8 cellular contexts compared by ENCODE assay signal in genomic region chr13:112931028-112931934, GRCh38. TPM values are rescaled to one million over a fixed set of nuclear protein-coding genes. Genes with fewer than 3 reads are reported as not detected.
A peak's percentile ranks its signal among the peaks of the same experiment; 100 is the strongest.
DNase-seq lines count a peak whose midpoint lies in the region; TF ChIP-seq lines count a peak whose summit lies in the region.

No MANE protein-coding gene starts in this region.

- peak; percentile 64 for TF ChIP-seq CTCF in HFFc6 (IDR thresholded peaks at IDR 0.05)
- TF ChIP-seq CTCF in colonic mucosa (IDR thresholded peaks at IDR 0.05), result peak; percentile 53
- peak in 2 of 7 experiments; percentile 18 to 43 for TF ChIP-seq CTCF in stomach (IDR thresholded peaks at IDR 0.05)

- H3K4me1 Mint-ChIP-seq in HFFc6 (ENCODE audit: low read depth), result peaks cover 13% of the 10 kb centered on the region
- H3K4me1 Mint-ChIP-seq in CD4-positive, alpha-beta memory T cell, result peaks cover 0 to 11% (median under 1%) of the 10 kb centered on the region in 4 donors

- 0 out of 2 replicates have a peak, but pooled peaks cover 6% of the 10 kb centered on the region for H3K9me3 Mint-ChIP-seq in HFFc6
- H3K9me3 Mint-ChIP-seq in CD4-positive, alpha-beta memory T cell, result peaks cover 0 to 5% (median 0%) of the 10 kb centered on the region in 8 donors

- no peak overlapping the region for H3K4me3 Mint-ChIP-seq in HFFc6
- H3K4me3 Mint-ChIP-seq in CD4-positive, alpha-beta memory T cell, result no peak overlapping the region

- H3K4me3 ChIP-seq in colonic mucosa, result peak overlapping the region; percentile 14
- H3K4me3 ChIP-seq in CD4-positive, alpha-beta memory T cell (ENCODE audit: low read length in 2 of 2), result no peak overlapping the region
- no peak overlapping the region for H3K4me3 ChIP-seq in stomach

- H3K36me3 Mint-ChIP-seq in HFFc6 (ENCODE audit: low read depth), result no peaks in the 10 kb centered on the region; the same call in 1 of the 2 replicates
- no peaks in the 10 kb centered on the region for H3K36me3 Mint-ChIP-seq in CD4-positive, alpha-beta memory T cell

- H3K27me3 ChIP-seq in colonic mucosa (no peaks in the 10 kb centered on the region), stomach (peaks cover 0 to 56% (median 3%) of the 10 kb centered on the region in 3 donors)
- peaks cover 15% of the 10 kb centered on the region for H3K27me3 ChIP-seq in CD4-positive, alpha-beta memory T cell (ENCODE audit: insufficient read depth, low read length)

- POLR2A ChIA-PET in CD4-positive, alpha-beta memory T cell (lab: Charles Lee; ENCODE audit: partially characterized antibody), result no interaction called here

- CTCF ChIA-PET in CD4-positive, alpha-beta memory T cell (lab: Charles Lee; ENCODE audit: partially characterized antibody), result no interaction called here

- H3K27me3 Mint-ChIP-seq in HFFc6 (ENCODE audit: insufficient read depth), result peaks cover 51% of the 10 kb centered on the region
- peaks cover 20 to 47% of the 10 kb centered on the region in 2 donors for H3K27me3 Mint-ChIP-seq in CD4-positive, alpha-beta memory T cell

- H3K36me3 ChIP-seq in colonic mucosa (no peaks in the 10 kb centered on the region), stomach (no peaks in the 10 kb centered on the region)
- no peaks in the 10 kb centered on the region for H3K36me3 ChIP-seq in CD4-positive, alpha-beta memory T cell (ENCODE audit: insufficient read depth, low read length)

- TF ChIP-seq POLR2A in stomach (IDR thresholded peaks at IDR 0.05), result no peak

- intact Hi-C loops in colonic mucosa (cut with DNase I) (no loop called here), stomach (cut with DNase I; ENCODE audit: low total_unique reads) (no loop called here)
- intact Hi-C loops in CD4-positive, alpha-beta memory T cell (cut with micrococcal nuclease), result no loop called here

- H3K4me1 ChIP-seq in colonic mucosa (peaks cover 13% of the 10 kb centered on the region), stomach (peaks cover 10 to 24% (median 15%) of the 10 kb centered on the region in 4 donors)
- peaks cover 7% of the 10 kb centered on the region for H3K4me1 ChIP-seq in CD4-positive, alpha-beta memory T cell (ENCODE audit: insufficient read depth, low read length)

- H3K27ac ChIP-seq in colonic mucosa, result no peak overlapping the region
- no peak overlapping the region for H3K27ac ChIP-seq in CD4-positive, alpha-beta memory T cell (ENCODE audit: low read depth, low read length)
- no peak overlapping the region for H3K27ac ChIP-seq in stomach

- DNase-seq in AG20443 (ENCODE audit: low spot score) (peak; percentile 87), HFFc6 (no peak), NCI-H524 treated with DMSO at 0.1 percent for 48 hours (lab: John Stamatoyannopoulos, UW) (peak; percentile 14), colonic mucosa (peak; percentile 66), lung microvascular endothelial cell (ENCODE audit: low read depth in 2 of 2) (peak; percentile 36 to 48), SW 1271 (lab: John Stamatoyannopoulos, UW) (no peak), stomach (no peak)
- no peak for DNase-seq in CD4-positive, alpha-beta memory T cell

- H3K27ac Mint-ChIP-seq in HFFc6, result no peak overlapping the region
- H3K27ac Mint-ChIP-seq in CD4-positive, alpha-beta memory T cell, result no peak overlapping the region

- H3K9me3 ChIP-seq in colonic mucosa, result no peaks in the 10 kb centered on the region
- no peaks in the 10 kb centered on the region for H3K9me3 ChIP-seq in CD4-positive, alpha-beta memory T cell (ENCODE audit: control insufficient read depth in 1 of 2, low read length in 2 of 2)
- peaks cover 0 to 7% (median 2%) of the 10 kb centered on the region in 4 donors for H3K9me3 ChIP-seq in stomach

- TF ChIP-seq EP300 in stomach (IDR thresholded peaks at IDR 0.05), result no peak

- WGBS in stomach, 5 donors, result 56 to 74% (median 68%) methylated on average over 28 to 32 of the region's 32 CpGs

- H3K9ac ChIP-seq in colonic mucosa (ENCODE audit: low read depth in 2 of 2, low read length in 2 of 2), result no peak overlapping the region

RNA-seq across cellular contexts. Expression of gene MCF2L, which starts 37.7 kb away (rescaled TPM):
- total RNA-seq in HFFc6 (2021; fragmentation: NEBNext Ultra II Directional; extraction: Animal tissue kit (Norgen Biotek cat#: 25700)), result not detected
- total RNA-seq in colonic mucosa (10 to 100 TPM; 45.0 to 88.3 TPM), lung microvascular endothelial cell (3.5 and 10.9 TPM in 2 replicates), stomach (100 to 1,000 TPM in 1 of 5 donors, 10 to 100 TPM in 4; 39.1 to 363 (median 58.6) TPM)
- total RNA-seq in CD4-positive, alpha-beta memory T cell, result 10 to 100 TPM; 17.5 to 18.9 TPM
- polyA plus RNA-seq in CD4-positive, alpha-beta memory T cell, result 1 to 10 TPM in 1 of 2 donors, under 1 TPM in 1; 0.15 to 3.4 TPM
- polyA plus RNA-seq in stomach, result 10 to 100 TPM; 10.8 to 20.0 (median 13.3) TPM

Comparison
In these comparisons a context has a peak if more than half of its experiments do, and no peak if none do; other contexts are left out.
1. DNase-seq: peak in AG20443 (single experiment), NCI-H524 treated with DMSO at 0.1 percent for 48 hours (single experiment), colonic mucosa (single experiment) and lung microvascular endothelial cell (2 of 2); none in HFFc6 (single experiment), CD4-positive, alpha-beta memory T cell (0 of 5), SW 1271 (0 of 2) and stomach (single experiment).